In genomic region chr3:107432013-107432515, GRCh38 we compare ENCODE assay signal across 8 cellular contexts. TPM values are rescaled to one million over a fixed set of nuclear protein-coding genes. Genes with fewer than 3 reads are reported as not detected.
DNase-seq lines count a peak whose midpoint lies in the region; ATAC-seq, FAIRE-seq and TF ChIP-seq lines count a peak whose summit lies in the region.

No MANE protein-coding gene starts in this region.

- H3K9me3 ChIP-seq in HepG2 (ENCODE audit: low read length) (no peaks in the 10 kb centered on the region), tibial nerve (no peaks in the 10 kb centered on the region)

- TF ChIP-seq RAD21 in HepG2 (CRISPR knock-in tag; IDR thresholded peaks at IDR 0.05), result no peak

- H3K79me2 ChIP-seq in HepG2 (ENCODE audit: insufficient read depth, low read length), result no peaks in the 10 kb centered on the region

- CTCF ChIA-PET in HepG2 (lab: Yijun Ruan, JAX; ENCODE audit: low intra/inter-chr PET ratio, low total read pairs), result no interaction called here

- in situ Hi-C loops in HepG2 (cut with HindIII; ENCODE audit: extremely low pct_ligation_motif_present, low pct_unique_long_range_greater_than_20kb), result no loop called here

- intact Hi-C loops in HepG2 (cut with micrococcal nuclease; ENCODE audit: unreplicated experiment), result loop anchor here (5.0 kb wide), 1 partner anchor 110 kb away; no protein-coding TSS in a partner anchor

- POLR2A ChIA-PET in HepG2 (lab: Yijun Ruan, JAX), result no interaction called here

- peak overlapping the region; percentile 88 for H3K4me2 ChIP-seq in HepG2 (ENCODE audit: low read depth, low read length)

- H4K20me1 ChIP-seq in HepG2 (ENCODE audit: insufficient read depth, low read length), result no peaks in the 10 kb centered on the region

- H3K4me3 ChIP-seq in bronchial epithelial cell (ENCODE audit: low read depth, low read length) (peak overlapping the region; percentile 81), HepG2 (replicated peaks in 1 of 3; ENCODE audit: insufficient read depth in 1 of 3, low read depth in 2 of 3, low read length in 3 of 3) (peak overlapping the region; percentile 63 to 79 (median 67)), tibial nerve (peak overlapping the region; percentile 55 to 91 (median 78))

- peak overlapping the region; percentile 45; the same call in 1 of the 2 replicates for H3K9ac ChIP-seq in HepG2 (ENCODE audit: insufficient read depth, low read depth, low read length)

- TF ChIP-seq EP300 in HepG2 (IDR thresholded peaks at IDR 0.05; ENCODE audit: low read depth in 2 of 2, low read length in 2 of 2) (no peak), HepG2 (CRISPR knock-in tag; IDR thresholded peaks at IDR 0.05; ENCODE audit: borderline replicate concordance) (no peak), tibial nerve (IDR thresholded peaks at IDR 0.05) (no peak)

- no peak for TF ChIP-seq CTCF in bronchial epithelial cell (IDR thresholded peaks at IDR 0.05; ENCODE audit: insufficient read depth, low read length, severe bottlenecking)
- TF ChIP-seq CTCF in HepG2 (CRISPR knock-in tag; IDR thresholded peaks at IDR 0.05), result no peak
- TF ChIP-seq CTCF in tibial nerve (IDR thresholded peaks at IDR 0.05), result no peak

- peak overlapping the region; percentile 79 for H2AFZ ChIP-seq in HepG2 (ENCODE audit: low read length)

- H3K36me3 ChIP-seq in bronchial epithelial cell (ENCODE audit: control insufficient read depth, insufficient read depth, low read length), result no peaks in the 10 kb centered on the region
- no peaks in the 10 kb centered on the region for H3K36me3 ChIP-seq in HepG2 (replicated peaks in 1 of 2; ENCODE audit: control insufficient read depth in 1 of 2, insufficient read depth in 2 of 2, low read length in 2 of 2)
- no peaks in the 10 kb centered on the region for H3K36me3 ChIP-seq in tibial nerve

- DNase-seq in GM03348 (ENCODE audit: low spot score), result peak; percentile 40
- DNase-seq in NCI-H2029 treated with DMSO at 0.1 percent for 48 hours (lab: John Stamatoyannopoulos, UW), result peak; percentile 20
- DNase-seq in bronchial epithelial cell (ENCODE audit: low read depth), result no peak
- DNase-seq in HepG2 (ENCODE audit: low spot score), result no peak
- no peak for DNase-seq in tibial nerve (ENCODE audit: low spot score in 2 of 2)
- no peak for DNase-seq in activated CD4-positive, alpha-beta T cell treated with anti-CD3 and anti-CD28 coated beads for 4 hours
- no peak for DNase-seq in DMS114 treated with DMSO at 0.1 percent for 48 hours (lab: John Stamatoyannopoulos, UW; ENCODE audit: unreplicated experiment)
- DNase-seq in GOT3 (lab: John Stamatoyannopoulos, UW), result no peak

- H3K27me3 ChIP-seq in bronchial epithelial cell (ENCODE audit: control insufficient read depth, insufficient read depth, low read length), result no peaks in the 10 kb centered on the region
- H3K27me3 ChIP-seq in HepG2 (ENCODE audit: control insufficient read depth in 1 of 2, insufficient read depth in 2 of 2, low read length in 2 of 2), result peaks cover 0 to 25% of the 10 kb centered on the region in 2 experiments; a peak in 3 of 5 replicates
- no peaks in the 10 kb centered on the region for H3K27me3 ChIP-seq in tibial nerve

- WGBS in HepG2 (ENCODE audit: low lambda C conversion rate), result 14% methylated on average over 20 of the region's 20 CpGs
- WGBS in tibial nerve, 2 donors, result 5 to 6% methylated on average over 20 of the region's 20 CpGs

- no peak for TF ChIP-seq POLR2A in HepG2 (IDR thresholded peaks at IDR 0.05; ENCODE audit: insufficient read depth in 1 of 2, low read depth in 2 of 2, low read length in 2 of 2)
- no peak for TF ChIP-seq POLR2A in tibial nerve (IDR thresholded peaks at IDR 0.05)

- no peak for ATAC-seq in HepG2

- FAIRE-seq in bronchial epithelial cell (lab: Jason Lieb, UNC) (no peak), HepG2 (lab: Jason Lieb, UNC) (no peak)

- H3K27ac ChIP-seq in HepG2 (ENCODE audit: extremely low read length, insufficient read depth, low read length) (no peak overlapping the region), tibial nerve (peak overlapping the region; percentile 75 to 97 (median 94))

- H3K4me1 ChIP-seq in HepG2 (ENCODE audit: insufficient read depth, low read length) (peaks cover 27% of the 10 kb centered on the region), tibial nerve (peaks cover 0 to 24% (median 0%) of the 10 kb centered on the region in 4 donors)

- BruUV-seq in HepG2 (replicated peaks; lab: Mats Ljungman, UMichigan), result no TSS peak

TF ChIP-seq in HepG2, 621 proteins besides CTCF, POLR2A, EP300 and RAD21:
- 0 out of 2 replicates have a peak, but pooled peaks have one; percentile 2 for TF ChIP-seq CBX5 (CRISPR knock-in tag; IDR thresholded peaks at IDR 0.05; ENCODE audit: borderline replicate concordance)
- TF ChIP-seq CENPX (CRISPR knock-in tag; IDR thresholded peaks at IDR 0.05), result no peak

RNA-seq across cellular contexts. Expression of gene CCDC54, which starts 54.8 kb away (rescaled TPM):
- not detected in 2 replicates for total RNA-seq in bronchial epithelial cell
- total RNA-seq in HepG2 (2016; rRNA removed; fragmentation: Illumina TruSeq; extraction: Trizol), result not detected in 2 replicates
- total RNA-seq in HepG2 (2016; cell fraction: cytosol; rRNA removed; fragmentation: Illumina TruSeq; extraction: Trizol; ENCODE audit: low read depth), result not detected in 2 replicates
- total RNA-seq in HepG2 (2016; cell fraction: insoluble cytoplasmic fraction; rRNA removed; fragmentation: Illumina TruSeq; extraction: Trizol), result not detected in 2 replicates
- not detected in 2 replicates for total RNA-seq in HepG2 (2016; cell fraction: membrane; rRNA removed; fragmentation: Illumina TruSeq; extraction: Trizol)
- not detected in 2 replicates for total RNA-seq in HepG2 (2016; cell fraction: nucleus; rRNA removed; fragmentation: Illumina TruSeq; extraction: Trizol)
- polyA plus RNA-seq in HepG2 (2011; rRNA removed), result not detected in 2 replicates
- not detected in 2 replicates for polyA plus RNA-seq in HepG2 (2011; cell fraction: cytosol; rRNA removed)
- not detected in 2 replicates for polyA plus RNA-seq in HepG2 (2011; cell fraction: nucleus; rRNA removed)
- not detected in 2 replicates for polyA plus RNA-seq in HepG2 (2012)
- not detected in 2 replicates for polyA plus RNA-seq in HepG2 (2016; cell fraction: cytosol; fragmentation: Illumina TruSeq; extraction: Trizol; ENCODE audit: low read depth)
- polyA plus RNA-seq in HepG2 (2016; cell fraction: insoluble cytoplasmic fraction; fragmentation: Illumina TruSeq; extraction: Trizol; ENCODE audit: low read depth), result not detected in 2 replicates
- polyA plus RNA-seq in HepG2 (2016; cell fraction: membrane; fragmentation: Illumina TruSeq; extraction: Trizol; ENCODE audit: low read depth), result not detected in 2 replicates
- not detected in 2 replicates for polyA plus RNA-seq in HepG2 (2016; cell fraction: nucleus; fragmentation: Illumina TruSeq; extraction: Trizol; ENCODE audit: insufficient read depth, low read depth)
- polyA minus RNA-seq in HepG2 (2011; rRNA and poly(A)+ RNA removed; ENCODE audit: low replicate concordance), result not detected in 2 replicates
- polyA minus RNA-seq in HepG2 (2011; cell fraction: cytosol; rRNA and poly(A)+ RNA removed), result not detected in 2 replicates
- polyA minus RNA-seq in HepG2 (2011; cell fraction: nucleus; rRNA and poly(A)+ RNA removed), result not detected in 2 replicates
- not detected for total RNA-seq in tibial nerve

Comparison
In these comparisons a context has a peak if more than half of its experiments do, and no peak if none do; other contexts are left out.
1. DNase-seq: peak in GM03348 (single experiment) and NCI-H2029 treated with DMSO at 0.1 percent for 48 hours (single experiment); none in bronchial epithelial cell (single experiment), HepG2 (single experiment), tibial nerve (0 of 2), activated CD4-positive, alpha-beta T cell treated with anti-CD3 and anti-CD28 coated beads for 4 hours (0 of 2), DMS114 treated with DMSO at 0.1 percent for 48 hours (single experiment) and GOT3 (single experiment).
2. Peak in every context shown above with its lines, with median percentiles within 50 percentile points of each other: H3K4me3 ChIP-seq.